8 cellular contexts compared by ENCODE assay signal in genomic region chr1:54798769-54799641, GRCh38. TPM values are rescaled to one million over a fixed set of nuclear protein-coding genes. Genes with fewer than 3 reads are reported as not detected.
DNase-seq lines count a peak whose midpoint lies in the region; ATAC-seq and TF ChIP-seq lines count a peak whose summit lies in the region.

No MANE protein-coding gene starts in this region.

- H3K4me3 ChIP-seq in left lung (no peak overlapping the region), tibial artery (no peak overlapping the region)

- peak; percentile 63 for ATAC-seq in GM21717 (IDR thresholded peaks at IDR 0.05; ENCODE audit: unreplicated experiment)
- peak; percentile 49 for ATAC-seq in left lung

- intact Hi-C loops in left lung (cut with DNase I) (no loop called here), tibial artery (cut with DNase I; ENCODE audit: low total_unique reads) (no loop called here)

- H3K4me1 ChIP-seq in left lung (peaks cover 0 to 30% of the 10 kb centered on the region in 2 donors), tibial artery (peaks cover 0 to 35% (median 12%) of the 10 kb centered on the region in 4 donors)

- H3K27ac ChIP-seq in left lung, result no peak overlapping the region
- H3K27ac ChIP-seq in tibial artery, result no peak overlapping the region

- H3K27me3 ChIP-seq in left lung, result peaks cover 12 to 41% of the 10 kb centered on the region in 2 donors
- peaks cover 0 to 38% of the 10 kb centered on the region in 2 donors for H3K27me3 ChIP-seq in tibial artery

- TF ChIP-seq CTCF in left lung (IDR thresholded peaks at IDR 0.05), result no peak
- TF ChIP-seq CTCF in tibial artery (IDR thresholded peaks at IDR 0.05), result no peak

- DNase-seq in EH (ENCODE audit: low read depth), result peak; percentile 17
- DNase-seq in T-helper 22 cell (ENCODE audit: low read depth), result peak; percentile 9
- DNase-seq in left lung, result peak in 1 of 2 donors; percentile 48
- no peak for DNase-seq in tibial artery
- DNase-seq in activated gamma-delta T cell (lab: John Stamatoyannopoulos, UW), result no peak
- no peak for DNase-seq in NCI-H2107 treated with DMSO at 0.1 percent for 48 hours (lab: John Stamatoyannopoulos, UW; ENCODE audit: unreplicated experiment)
- no peak for DNase-seq in NCI-H524 treated with DMSO at 0.1 percent for 48 hours (lab: John Stamatoyannopoulos, UW)

- H3K9me3 ChIP-seq in left lung, result no peaks in the 10 kb centered on the region
- no peaks in the 10 kb centered on the region for H3K9me3 ChIP-seq in tibial artery

- no peaks in the 10 kb centered on the region for H3K36me3 ChIP-seq in left lung
- H3K36me3 ChIP-seq in tibial artery, result no peaks in the 10 kb centered on the region

RNA-seq across cellular contexts. Expression of gene TTC22, which starts 2.1 kb away (rescaled TPM):
- total RNA-seq in left lung, result 1 to 10 TPM; 4.8 to 7.7 TPM

RNA-seq across cellular contexts. Expression of gene PARS2, which starts 34.7 kb away (rescaled TPM):
- 1 to 10 TPM; 3.9 to 4.4 TPM for total RNA-seq in left lung

Comparison
In these comparisons a context has a peak if more than half of its experiments do, and no peak if none do; other contexts are left out.
1. DNase-seq: peak in EH (single experiment) and T-helper 22 cell (single experiment); none in tibial artery (0 of 2), activated gamma-delta T cell (single experiment), NCI-H2107 treated with DMSO at 0.1 percent for 48 hours (single experiment) and NCI-H524 treated with DMSO at 0.1 percent for 48 hours (single experiment).